ENCODE assay signal across 8 cellular contexts in the genomic region with DNA sequence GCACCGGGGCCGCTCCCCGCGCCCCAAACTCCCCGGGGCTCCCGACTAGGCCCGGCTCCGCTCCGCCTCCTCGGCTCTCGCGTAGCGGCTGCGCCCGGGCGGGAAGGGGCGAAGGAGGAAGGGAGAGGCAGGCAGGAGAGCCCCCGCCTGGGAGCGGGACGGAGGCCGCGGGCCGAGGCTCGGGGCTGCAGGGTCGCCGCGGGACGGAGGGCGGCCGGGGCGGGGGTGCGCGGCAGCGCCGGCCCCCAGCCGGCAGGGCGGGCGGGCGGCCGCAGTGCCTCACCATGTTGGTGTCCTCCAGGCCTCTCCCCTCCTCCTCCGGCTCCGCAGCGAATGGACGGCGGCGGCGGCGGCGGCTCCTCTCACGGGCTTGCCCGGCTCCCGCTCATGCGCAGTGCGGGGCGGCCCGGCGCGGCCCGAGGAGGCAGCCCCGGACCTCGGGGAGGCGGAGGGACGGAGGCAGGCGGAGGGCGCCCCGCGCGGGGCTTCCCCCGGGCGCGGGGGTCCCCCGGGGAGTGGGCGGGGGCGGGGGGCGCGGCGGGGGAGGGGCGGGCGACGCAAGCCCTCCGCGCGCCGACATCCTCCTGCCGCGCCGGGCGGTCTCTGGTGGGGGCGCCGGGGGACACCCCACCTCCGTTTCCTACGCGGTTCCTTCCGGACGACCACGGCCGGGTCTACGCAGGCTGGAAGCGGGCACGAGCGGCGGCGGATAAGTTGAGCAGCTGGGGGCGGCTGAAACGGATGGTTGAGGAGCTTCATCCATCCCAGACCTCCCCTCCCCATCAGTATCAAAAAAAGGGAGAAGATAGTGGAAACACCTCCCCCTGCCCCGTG. TPM values are rescaled to one million over a fixed set of nuclear protein-coding genes. Genes with fewer than 3 reads are reported as not detected.
DNase-seq lines count a peak whose midpoint lies in the region; ATAC-seq, FAIRE-seq and TF ChIP-seq lines count a peak whose summit lies in the region.

A gene (minus strand): TSS at position 335 of the 834 bp plus-strand sequence. CDS start 49 bp downstream, at position 286.

- H3K27ac ChIP-seq in astrocyte (ENCODE audit: low read depth, low read length) (peak within 1 kb of the TSS; percentile 61), aorta (ENCODE audit: low read depth in 1 of 2, low read length in 2 of 2) (peak within 1 kb of the TSS in 1 of 2 donors; percentile 33)

- H3K36me3 Mint-ChIP-seq in astrocyte (ENCODE audit: low read depth, unreplicated experiment) = no peaks in the 10 kb centered on the region

- H3K4me2 ChIP-seq in astrocyte (ENCODE audit: low read length) = peak within 1 kb of the TSS; percentile 98

- H3K27me3 Mint-ChIP-seq in astrocyte (ENCODE audit: low read depth, unreplicated experiment) = no peaks in the 10 kb centered on the region

- FAIRE-seq in astrocyte (lab: Jason Lieb, UNC) = no peak

- WGBS in aorta, 2 donors = 0 to 1% methylated on average over 39 to 106 of the region's 106 CpGs

- H3K9me3 ChIP-seq in astrocyte (ENCODE audit: insufficient read depth, low read depth, low read length) (no peaks in the 10 kb centered on the region), aorta (ENCODE audit: control insufficient read depth, low read length) (no peaks in the 10 kb centered on the region)

- TF ChIP-seq CTCF in astrocyte (IDR thresholded peaks at IDR 0.05; ENCODE audit: insufficient read depth, low read depth, low read length) = no peak

- ATAC-seq in GM18505 (IDR thresholded peaks at IDR 0.05; ENCODE audit: unreplicated experiment) (peak; percentile 89), HG02884 (IDR thresholded peaks at IDR 0.05; ENCODE audit: unreplicated experiment) (peak; percentile 86), aorta (ENCODE audit: low FRiP score) (peak; percentile 97)

- H3K4me1 ChIP-seq in astrocyte (ENCODE audit: insufficient read depth, low read length) = peaks cover 12% of the 10 kb centered on the region
- H3K4me1 ChIP-seq in aorta (ENCODE audit: control insufficient read depth in 1 of 2, insufficient read depth in 2 of 2, low read length in 2 of 2) = peaks cover 0 to 4% of the 10 kb centered on the region in 2 donors

- H3K4me1 Mint-ChIP-seq in astrocyte (ENCODE audit: low read depth, unreplicated experiment) = peaks cover 8% of the 10 kb centered on the region

- H3K36me3 ChIP-seq in astrocyte (ENCODE audit: insufficient read depth, low read length) (no peaks in the 10 kb centered on the region), aorta (ENCODE audit: control insufficient read depth in 1 of 2, insufficient read depth in 2 of 2, low read length in 1 of 2) (no peaks in the 10 kb centered on the region)

- H3K9me3 Mint-ChIP-seq in astrocyte (ENCODE audit: unreplicated experiment) = no peaks in the 10 kb centered on the region

- H3K79me2 ChIP-seq in astrocyte (ENCODE audit: insufficient read depth, low read length) = peaks cover 44% of the 10 kb centered on the region

- H4K20me1 ChIP-seq in astrocyte (ENCODE audit: insufficient read depth, low read length) = peaks cover 34% of the 10 kb centered on the region

- DNase-seq in NCI-H187 (lab: John Stamatoyannopoulos, UW) = peak; percentile 8 to 76
- DNase-seq in T-helper 9 cell = peak; percentile 86
- DNase-seq in astrocyte (ENCODE audit: low read depth) = peak; percentile 60
- DNase-seq in hepatic stellate cell (ENCODE audit: low spot score) = peak; percentile 96
- peak; percentile 80 for DNase-seq in retina
- DNase-seq in aorta = peak; percentile 94 to 96

- H3K27ac Mint-ChIP-seq in astrocyte (ENCODE audit: unreplicated experiment) = peak within 1 kb of the TSS; percentile 79

- H3K27me3 ChIP-seq in astrocyte (ENCODE audit: insufficient read depth, low read length) (no peaks in the 10 kb centered on the region), aorta (ENCODE audit: control insufficient read depth in 1 of 2, insufficient read depth in 2 of 2, low read length in 1 of 2) (no peaks in the 10 kb centered on the region)

- TF ChIP-seq POLR2A in GM18505 (IDR thresholded peaks at IDR 0.05; ENCODE audit: borderline replicate concordance, extremely low read depth, insufficient read depth, insufficient read length) = peak; percentile 72

- peak within 1 kb of the TSS; percentile 96 for H3K4me3 Mint-ChIP-seq in astrocyte (ENCODE audit: unreplicated experiment)

- peak within 1 kb of the TSS; percentile 89 for H3K9ac ChIP-seq in astrocyte (ENCODE audit: low read length)

- H2AFZ ChIP-seq in astrocyte (ENCODE audit: low read depth, low read length) = peak within 1 kb of the TSS; percentile 81

- intact Hi-C loops in aorta (cut with DNase I) = no loop called here

- H3K4me3 ChIP-seq in astrocyte (ENCODE audit: insufficient read depth, low read depth, low read length) (peak within 1 kb of the TSS; percentile 89), aorta (ENCODE audit: low read length in 2 of 2) (peak within 1 kb of the TSS; percentile 98 to 100)

RNA-seq across cellular contexts. Expression of the gene that starts here (rescaled TPM):
- total RNA-seq in astrocyte (49.0 and 50.2 TPM in 2 replicates), aorta (10 to 100 TPM; 36.7 to 48.3 TPM)
- 10 to 100 TPM; 12.1 to 14.1 TPM for polyA plus RNA-seq in aorta

Comparison
In these comparisons a context has a peak if more than half of its experiments do, and no peak if none do; other contexts are left out.
1. DNase-seq: peak in every context shown above with its lines; median percentile 96 in hepatic stellate cell; 95 in aorta; 86 in T-helper 9 cell; 80 in retina; 60 in astrocyte; 42 in NCI-H187.